24 cellular contexts compared by ENCODE assay signal in the genomic region with DNA sequence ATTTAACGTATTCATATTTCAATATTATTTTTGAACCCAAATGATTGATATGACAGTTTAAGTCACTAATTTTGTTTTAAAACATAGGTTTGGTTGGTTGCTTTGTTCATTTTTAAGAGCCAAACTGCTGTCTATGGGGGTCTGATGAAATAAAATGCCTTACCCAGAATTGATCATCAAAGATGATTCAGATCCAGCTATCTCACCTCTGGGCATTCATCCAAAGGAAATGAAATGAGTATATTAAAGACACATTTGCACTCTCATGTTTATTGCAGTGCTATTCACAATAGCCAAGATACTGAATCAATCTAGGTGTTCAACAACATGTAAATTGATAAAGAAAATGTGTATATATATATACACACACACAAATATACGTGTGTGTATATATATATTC.
A peak's percentile ranks its signal among the peaks of the same experiment; 100 is the strongest.
DNase-seq lines count a peak whose midpoint lies in the region; ATAC-seq, FAIRE-seq and TF ChIP-seq lines count a peak whose summit lies in the region.
"Had no signal": no experiment of that assay in that cellular context is flagged by ENCODE, and none has a peak within 500 bp of the region (broad histone marks: within the 10 kb centered on the region; RNA-seq: fewer than 3 reads in every experiment).

No MANE protein-coding gene starts in this region.

- no peaks in the 10 kb centered on the region for H3K36me3 ChIP-seq in astrocyte (ENCODE audit: insufficient read depth, low read length)
- H3K36me3 ChIP-seq in adrenal gland (replicated peaks in 1 of 2) = no peaks in the 10 kb centered on the region
- H3K36me3 ChIP-seq: BLaER1 treated with 17β-estradiol and CSF1 and Interleukin-3, amounts not matched to agents 10 nM and 100 nM; stomach; tibial artery had no signal

- H3K9me3 ChIP-seq in astrocyte (ENCODE audit: insufficient read depth, low read depth, low read length) (no peaks in the 10 kb centered on the region), adrenal gland (replicated peaks in 1 of 3) (no peaks in the 10 kb centered on the region)
- H3K9me3 ChIP-seq: Caco-2, stomach, tibial artery had no signal

- no peaks in the 10 kb centered on the region for H3K27me3 ChIP-seq in astrocyte (ENCODE audit: insufficient read depth, low read length)
- no peaks in the 10 kb centered on the region for H3K27me3 ChIP-seq in adrenal gland
- H3K27me3 ChIP-seq: BLaER1 treated with 17β-estradiol and CSF1 and Interleukin-3, amounts not matched to agents 10 nM and 100 nM; stomach; tibial artery had no signal

- H3K9me3 Mint-ChIP-seq in astrocyte (ENCODE audit: unreplicated experiment) = no peaks in the 10 kb centered on the region
- H3K9me3 Mint-ChIP-seq: activated CD4-positive, alpha-beta T cell treated with anti-CD3 and anti-CD28 coated beads, Interleukin-2, amount 10 ng/mL, durations not matched to agents 7 days and 5 days had no signal

- H3K9ac ChIP-seq in astrocyte (ENCODE audit: low read length) = no peak overlapping the region
- H3K9ac ChIP-seq: BLaER1 treated with 17β-estradiol and CSF1 and Interleukin-3, amounts not matched to agents 10 nM and 100 nM; parathyroid adenoma had no signal

- H3K36me3 Mint-ChIP-seq in astrocyte (ENCODE audit: low read depth, unreplicated experiment) = no peaks in the 10 kb centered on the region

- no peak for ATAC-seq in GM21529 (IDR thresholded peaks at IDR 0.05; ENCODE audit: unreplicated experiment)
- ATAC-seq: HCT116, right cardiac atrium, Right ventricle myocardium inferior had no signal

- H3K4me1 ChIP-seq in astrocyte (ENCODE audit: insufficient read depth, low read length) = no peaks in the 10 kb centered on the region
- no peaks in the 10 kb centered on the region for H3K4me1 ChIP-seq in adrenal gland (replicated peaks in 1 of 2)
- H3K4me1 ChIP-seq: Caco-2, parathyroid adenoma, stomach had no signal

- no peaks in the 10 kb centered on the region for H3K27me3 Mint-ChIP-seq in astrocyte (ENCODE audit: low read depth, unreplicated experiment)
- H3K27me3 Mint-ChIP-seq: activated CD4-positive, alpha-beta T cell treated with anti-CD3 and anti-CD28 coated beads, Interleukin-2, amount 10 ng/mL, durations not matched to agents 7 days and 5 days had no signal

- FAIRE-seq in astrocyte (lab: Jason Lieb, UNC) = peak; percentile 41

- H3K4me1 Mint-ChIP-seq in astrocyte (ENCODE audit: low read depth, unreplicated experiment) = peaks cover 4% of the 10 kb centered on the region

- H3K27ac Mint-ChIP-seq in astrocyte (ENCODE audit: unreplicated experiment) = no peak overlapping the region
- H3K27ac Mint-ChIP-seq: activated CD4-positive, alpha-beta T cell treated with anti-CD3 and anti-CD28 coated beads, Interleukin-2, amount 10 ng/mL, durations not matched to agents 7 days and 5 days had no signal

- no peaks in the 10 kb centered on the region for H3K79me2 ChIP-seq in astrocyte (ENCODE audit: insufficient read depth, low read length)
- H3K79me2 ChIP-seq: parathyroid adenoma had no signal

- H3K4me3 ChIP-seq in astrocyte (ENCODE audit: insufficient read depth, low read depth, low read length) = no peak overlapping the region
- H3K4me3 ChIP-seq in fibroblast of pulmonary artery (replicated peaks; ENCODE audit: low read depth, low read length) = no peak overlapping the region
- H3K4me3 ChIP-seq in adrenal gland = no peak overlapping the region
- H3K4me3 ChIP-seq: BLaER1 treated with 17β-estradiol and CSF1 and Interleukin-3, amounts not matched to agents 10 nM and 100 nM; stomach; tibial artery had no signal

- 63 to 89% (median 69%) methylated on average over 2 of the region's 2 CpGs for WGBS in adrenal gland, 4 donors

- no peak for TF ChIP-seq POLR2A in adrenal gland (IDR thresholded peaks at IDR 0.05)

- H3K4me2 ChIP-seq in astrocyte (ENCODE audit: low read length) = no peak overlapping the region
- H3K4me2 ChIP-seq: BLaER1 treated with 17β-estradiol and CSF1 and Interleukin-3, amounts not matched to agents 10 nM and 100 nM had no signal

- DNase-seq in EH (ENCODE audit: low read depth) (peak; percentile 18), HT1080 (ENCODE audit: low read depth) (peak; percentile 42), astrocyte (ENCODE audit: low read depth) (peak; percentile 13), fibroblast of pulmonary artery (ENCODE audit: low read depth) (peak; percentile 21), caudate nucleus (lab: John Stamatoyannopoulos, UW) (no peak), NCI-H146 (lab: John Stamatoyannopoulos, UW) (no peak), adrenal gland (no peak)
- DNase-seq: activated CD4-positive, alpha-beta T cell treated with anti-CD3 and anti-CD28 coated beads, Interleukin-2, amount 10 ng/mL, durations not matched to agents 7 days and 5 days; activated naive CD4-positive, alpha-beta T cell treated with Interleukin-2 at 50 U/mL for 16 hours; activated T-cell treated with anti-CD3 and anti-CD28 coated beads, Interleukin-2, amount 50 U/mL, for 48 hours; amygdala; Caco-2; central memory CD4-positive, alpha-beta T cell; dermis blood vessel endothelial cell; NCI-H1436; NCI-H2171; right cardiac atrium; stomach; tibial artery had no signal

- TF ChIP-seq CTCF in astrocyte (IDR thresholded peaks at IDR 0.05; ENCODE audit: insufficient read depth, low read depth, low read length) (no peak), fibroblast of pulmonary artery (IDR thresholded peaks at IDR 0.05; ENCODE audit: low read length, missing control alignments) (no peak), adrenal gland (IDR thresholded peaks at IDR 0.05) (no peak)

- H4K20me1 ChIP-seq in astrocyte (ENCODE audit: insufficient read depth, low read length) = no peaks in the 10 kb centered on the region
- H4K20me1 ChIP-seq: BLaER1 treated with 17β-estradiol and CSF1 and Interleukin-3, amounts not matched to agents 10 nM and 100 nM had no signal

- no peak overlapping the region for H2AFZ ChIP-seq in astrocyte (ENCODE audit: low read depth, low read length)
- H2AFZ ChIP-seq: parathyroid adenoma had no signal

- no peak overlapping the region for H3K27ac ChIP-seq in astrocyte (ENCODE audit: low read depth, low read length)
- no peak overlapping the region for H3K27ac ChIP-seq in caudate nucleus (ENCODE audit: low read depth, low read length)
- no peak overlapping the region for H3K27ac ChIP-seq in adrenal gland
- H3K27ac ChIP-seq: BLaER1 treated with 17β-estradiol and CSF1 and Interleukin-3, amounts not matched to agents 10 nM and 100 nM; parathyroid adenoma; stomach; tibial artery had no signal

- intact Hi-C loops in adrenal gland (cut with DNase I) = no loop called here

- no peak overlapping the region for H3K4me3 Mint-ChIP-seq in astrocyte (ENCODE audit: unreplicated experiment)
- H3K4me3 Mint-ChIP-seq: activated CD4-positive, alpha-beta T cell treated with anti-CD3 and anti-CD28 coated beads, Interleukin-2, amount 10 ng/mL, durations not matched to agents 7 days and 5 days had no signal

Comparison
In these comparisons a context has a peak if more than half of its experiments do, and no peak if none do; other contexts are left out.
1. DNase-seq: peak in EH (single experiment), HT1080 (single experiment), astrocyte (single experiment) and fibroblast of pulmonary artery (single experiment); none in caudate nucleus (0 of 61), NCI-H146 (single experiment) and adrenal gland (0 of 7).